18 cellular contexts compared by ENCODE assay signal in the genomic region with DNA sequence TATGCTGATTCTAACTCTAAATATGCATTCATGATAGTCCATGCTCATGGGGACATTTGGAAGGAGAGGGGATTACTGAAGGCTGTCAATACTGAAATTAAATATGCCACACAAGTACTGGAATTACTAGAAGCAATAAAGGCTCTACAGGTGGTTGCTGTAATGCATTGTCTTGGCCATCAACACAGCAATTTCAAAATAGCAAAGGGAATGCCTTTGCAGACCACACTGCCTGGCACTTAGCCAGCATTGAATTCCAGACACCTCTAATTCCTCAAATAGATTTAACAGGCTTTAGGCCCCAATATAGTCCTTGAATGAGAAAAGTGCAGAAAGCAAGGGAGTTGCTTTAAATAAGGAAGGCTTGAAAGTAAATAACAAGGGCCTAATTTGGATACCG.
A peak's percentile ranks its signal among the peaks of the same experiment; 100 is the strongest.
DNase-seq lines count a peak whose midpoint lies in the region; ATAC-seq and TF ChIP-seq lines count a peak whose summit lies in the region.
"Had no signal": no experiment of that assay in that cellular context is flagged by ENCODE, and none has a peak within 500 bp of the region (broad histone marks: within the 10 kb centered on the region; RNA-seq: fewer than 3 reads in every experiment).

No MANE protein-coding gene starts in this region.

- intact Hi-C loops in heart right ventricle (cut with DNase I) (loop anchor here in 2 of 10 donors (2.0 to 10.0 kb wide), 4 partner anchors 26 to 116 kb away; a partner anchor contains a TSS), psoas muscle (cut with DNase I) (loop anchor here in 1 of 2 donors (5.0 kb wide), 1 partner anchor 68 kb away; no protein-coding TSS in a partner anchor)

- H3K4me1 Mint-ChIP-seq in activated T-helper 17 cell treated with anti-CD3 and anti-CD28 coated beads, Interleukin-2, amount 50 U/mL, for 72 hours = peaks cover 9% of the 10 kb centered on the region

- H3K4me3 Mint-ChIP-seq in activated T-helper 17 cell treated with anti-CD3 and anti-CD28 coated beads, Interleukin-2, amount 50 U/mL, for 72 hours = no peak overlapping the region
- H3K4me3 Mint-ChIP-seq: mesothelial cell of epicardium had no signal

- H3K36me3 Mint-ChIP-seq in activated T-helper 17 cell treated with anti-CD3 and anti-CD28 coated beads, Interleukin-2, amount 50 U/mL, for 72 hours (ENCODE audit: low read depth) = no peaks in the 10 kb centered on the region
- H3K36me3 Mint-ChIP-seq: mesothelial cell of epicardium had no signal

- no peak overlapping the region for H3K27ac Mint-ChIP-seq in activated T-helper 17 cell treated with anti-CD3 and anti-CD28 coated beads, Interleukin-2, amount 50 U/mL, for 72 hours
- H3K27ac Mint-ChIP-seq: mesothelial cell of epicardium had no signal

- peak in 1 of 8 donors; percentile 18 for ATAC-seq in heart right ventricle
- peak in 1 of 4 donors; percentile 20 for ATAC-seq in psoas muscle
- no peak for ATAC-seq in activated T-helper 17 cell treated with anti-CD3 and anti-CD28 coated beads, Interleukin-2, amount 50 U/mL, for 72 hours (replicated peaks)
- no peak for ATAC-seq in GM18498 (IDR thresholded peaks at IDR 0.05; ENCODE audit: unreplicated experiment)
- ATAC-seq: activated CD4-positive, CD25-positive, alpha-beta regulatory T cell treated with anti-CD3 and anti-CD28 coated beads, Interleukin-2, amount 50 U/mL, for 24 hours had no signal

- H3K4me1 ChIP-seq in SJCRH30 = no peaks in the 10 kb centered on the region
- H3K4me1 ChIP-seq in heart right ventricle = peaks cover 0 to 43% (median 22%) of the 10 kb centered on the region in 9 donors
- H3K4me1 ChIP-seq in psoas muscle = peaks cover 33% of the 10 kb centered on the region

- TF ChIP-seq CTCF in heart right ventricle (IDR thresholded peaks at IDR 0.05) (no peak), psoas muscle (IDR thresholded peaks at IDR 0.05) (no peak)

- peak; percentile 5 for DNase-seq in HCEC 1CT
- peak; percentile 22 to 48 for DNase-seq in SJCRH30
- DNase-seq in heart right ventricle = no peak
- DNase-seq in psoas muscle = no peak
- DNase-seq in NCI-H2081 treated with DMSO at 0.1 percent for 48 hours (lab: John Stamatoyannopoulos, UW) = no peak
- DNase-seq in AML-193 (lab: John Stamatoyannopoulos, UW) = no peak
- DNase-seq: effector CD8-positive, alpha-beta T cell; Karpas-422; NCI-H146; NCI-H526; RPMI8226; stimulated activated CD4-positive, alpha-beta T cell treated with anti-CD3 and anti-CD28 coated beads, Interleukin-12 subunit alpha, Interleukin-12 subunit beta, amount 100 ng/mL, for 4 hours had no signal

- H3K27me3 ChIP-seq in SJCRH30 (no peaks in the 10 kb centered on the region), heart right ventricle (no peaks in the 10 kb centered on the region), psoas muscle (ENCODE audit: insufficient read depth in 3 of 3, low read length in 2 of 3) (no peaks in the 10 kb centered on the region)
- H3K27me3 ChIP-seq: ascending aorta had no signal

- H3K27me3 Mint-ChIP-seq in activated T-helper 17 cell treated with anti-CD3 and anti-CD28 coated beads, Interleukin-2, amount 50 U/mL, for 72 hours = peaks cover 3% of the 10 kb centered on the region

- H3K36me3 ChIP-seq in SJCRH30 (no peaks in the 10 kb centered on the region), heart right ventricle (no peaks in the 10 kb centered on the region), psoas muscle (ENCODE audit: insufficient read depth in 1 of 2, low read depth in 1 of 2) (no peaks in the 10 kb centered on the region)
- H3K36me3 ChIP-seq: ascending aorta had no signal

- H3K9me3 Mint-ChIP-seq in activated T-helper 17 cell treated with anti-CD3 and anti-CD28 coated beads, Interleukin-2, amount 50 U/mL, for 72 hours = no peaks in the 10 kb centered on the region
- H3K9me3 Mint-ChIP-seq: mesothelial cell of epicardium had no signal

- no peak overlapping the region for H3K4me3 ChIP-seq in SJCRH30
- H3K4me3 ChIP-seq in heart right ventricle = no peak overlapping the region
- no peak overlapping the region for H3K4me3 ChIP-seq in psoas muscle
- H3K4me3 ChIP-seq: ascending aorta had no signal

- H3K9me3 ChIP-seq in SJCRH30 (replicated peaks) = no peaks in the 10 kb centered on the region
- no peaks in the 10 kb centered on the region for H3K9me3 ChIP-seq in heart right ventricle
- H3K9me3 ChIP-seq in psoas muscle = no peaks in the 10 kb centered on the region
- H3K9me3 ChIP-seq: ascending aorta had no signal

- H3K27ac ChIP-seq in SJCRH30 = no peak overlapping the region
- peak overlapping the region; percentile 40 to 90 (median 75) for H3K27ac ChIP-seq in heart right ventricle
- H3K27ac ChIP-seq in psoas muscle = peak overlapping the region; percentile 71
- H3K27ac ChIP-seq: C4-2B had no signal

- 9 to 20% methylated on average over 1 of the region's 1 CpG for WGBS in heart right ventricle, 2 donors
- 12 to 20% (median 12%) methylated on average over 1 of the region's 1 CpG for WGBS in psoas muscle, 3 donors

Comparison
In these comparisons a context has a peak if more than half of its experiments do, and no peak if none do; other contexts are left out.
1. DNase-seq: peak in HCEC 1CT (single experiment) and SJCRH30 (2 of 2); none in heart right ventricle (0 of 2), psoas muscle (0 of 2), NCI-H2081 treated with DMSO at 0.1 percent for 48 hours (single experiment) and AML-193 (0 of 2).